In genomic region chr2:205646680-205647079, GRCh38 we compare ENCODE assay signal across 14 cellular contexts. TPM values are rescaled to one million over a fixed set of nuclear protein-coding genes. Genes with fewer than 3 reads are reported as not detected.
DNase-seq lines count a peak whose midpoint lies in the region; ATAC-seq and TF ChIP-seq lines count a peak whose summit lies in the region.
"Had no signal": no experiment of that assay in that cellular context is flagged by ENCODE, and none has a peak within 500 bp of the region (broad histone marks: within the 10 kb centered on the region; RNA-seq: fewer than 3 reads in every experiment).

No MANE protein-coding gene starts in this region.

- H3K4me3 Mint-ChIP-seq in endodermal cell, result no peak overlapping the region

- no peak for TF ChIP-seq EP300 in transverse colon (IDR thresholded peaks at IDR 0.05; ENCODE audit: low read depth)

- H3K36me3 ChIP-seq in transverse colon (no peaks in the 10 kb centered on the region), endodermal cell (ENCODE audit: control insufficient read depth, insufficient read depth, low read length) (no peaks in the 10 kb centered on the region)
- H3K36me3 ChIP-seq: colonic mucosa, Peyer's patch, prostate gland had no signal

- no peaks in the 10 kb centered on the region for H3K9me3 Mint-ChIP-seq in endodermal cell

- H3K27me3 ChIP-seq in transverse colon, result no peaks in the 10 kb centered on the region
- H3K27me3 ChIP-seq in endodermal cell (ENCODE audit: control insufficient read depth, insufficient read depth, low read length, poor library complexity, severe bottlenecking), result no peaks in the 10 kb centered on the region
- H3K27me3 ChIP-seq: colonic mucosa, Peyer's patch had no signal

- TF ChIP-seq CTCF in GM12865 (IDR thresholded peaks at IDR 0.05; ENCODE audit: insufficient read depth, low read depth, low read length, missing control alignments) (no peak), transverse colon (IDR thresholded peaks at IDR 0.05) (no peak), endodermal cell (conservative IDR thresholded peaks at IDR 0.05) (no peak)

- TF ChIP-seq POLR2A in transverse colon (IDR thresholded peaks at IDR 0.05), result no peak

- WGBS in transverse colon (ENCODE audit: low coverage in 1 of 2), 2 donors, result 76 to 77% methylated on average over 5 to 8 of the region's 8 CpGs
- WGBS in endodermal cell (ENCODE audit: insufficient coverage in 1 of 2, insufficient read length in 1 of 2), 2 experiments, result 85 to 91% methylated on average over 8 of the region's 8 CpGs

- H3K36me3 Mint-ChIP-seq in endodermal cell (ENCODE audit: low read depth), result no peaks in the 10 kb centered on the region

- H3K4me1 ChIP-seq in transverse colon, result no peaks in the 10 kb centered on the region
- H3K4me1 ChIP-seq in endodermal cell (ENCODE audit: control insufficient read depth, insufficient read depth, low read length), result peaks cover 2% of the 10 kb centered on the region
- H3K4me1 ChIP-seq: colonic mucosa, Peyer's patch, prostate gland had no signal

- peak; percentile 98 for ATAC-seq in GM19397 (IDR thresholded peaks at IDR 0.05; ENCODE audit: unreplicated experiment)
- ATAC-seq in HG02840 (IDR thresholded peaks at IDR 0.05; ENCODE audit: low FRiP score, unreplicated experiment), result peak; percentile 99
- ATAC-seq in HG03520 (IDR thresholded peaks at IDR 0.05; ENCODE audit: unreplicated experiment), result peak; percentile 96

- no peak overlapping the region for H3K9ac ChIP-seq in endodermal cell (ENCODE audit: extremely low read depth, low read length, poor library complexity, severe bottlenecking)

- no peak overlapping the region for H3K27ac Mint-ChIP-seq in endodermal cell

- H3K27ac ChIP-seq in transverse colon, result no peak overlapping the region
- no peak overlapping the region for H3K27ac ChIP-seq in endodermal cell (ENCODE audit: low read depth, low read length)
- H3K27ac ChIP-seq: colonic mucosa, Peyer's patch, prostate gland had no signal

- intact Hi-C loops in transverse colon (cut with DNase I; ENCODE audit: low total_unique reads), result no loop called here

- DNase-seq in GM12865 (ENCODE audit: low read depth) (peak; percentile 51), transverse colon (no peak), kidney glomerular epithelial cell (lab: John Stamatoyannopoulos, UW) (no peak), endodermal cell (no peak)
- no peak for DNase-seq in activated CD4-positive, alpha-beta T cell treated with anti-CD3 and anti-CD28 coated beads, Interleukin-2, amount 50 U/mL, for 48 hours
- DNase-seq: activated naive CD4-positive, alpha-beta T cell; colonic mucosa; GDM1; NCI-H187 treated with DMSO at 0.1 percent for 48 hours; Peyer's patch had no signal

- no peak overlapping the region for H3K4me3 ChIP-seq in GM12865 (ENCODE audit: low read depth, low read length)
- H3K4me3 ChIP-seq in transverse colon, result no peak overlapping the region
- H3K4me3 ChIP-seq in endodermal cell (ENCODE audit: low read length), result no peak overlapping the region
- H3K4me3 ChIP-seq: colonic mucosa, Peyer's patch, prostate gland had no signal

- in situ Hi-C loops in transverse colon (cut with MboI; ENCODE audit: low pct_ligation_motif_present in 1 of 4, low pct_unique_long_range_greater_than_20kb in 1 of 4, low sequenced_read_pairs in 3 of 4), result no loop called here

- peaks cover 6% of the 10 kb centered on the region for H3K27me3 Mint-ChIP-seq in endodermal cell (ENCODE audit: insufficient read depth)

- H3K9me3 ChIP-seq in transverse colon, result no peaks in the 10 kb centered on the region
- no peaks in the 10 kb centered on the region for H3K9me3 ChIP-seq in endodermal cell (ENCODE audit: control insufficient read depth, low read length)
- H3K9me3 ChIP-seq: colonic mucosa, Peyer's patch, prostate gland had no signal

- H3K4me1 Mint-ChIP-seq in endodermal cell, result peaks cover 31% of the 10 kb centered on the region

RNA-seq across cellular contexts. Expression of gene NRP2, which starts 35.6 kb away (rescaled TPM):
- total RNA-seq in transverse colon, result 100 to 1,000 TPM in 1 of 4 donors, 10 to 100 TPM in 3; 35.1 to 146 (median 63.9) TPM
- 10 to 100 TPM; 69.7 to 92.4 TPM for total RNA-seq in endodermal cell
- 79.4 TPM for polyA plus RNA-seq in endodermal cell (2013, experiment 1 of 2)
- 80.4 TPM for polyA plus RNA-seq in endodermal cell (2013, experiment 2 of 2)
